Comparison of ENCODE assay signal across 7 cellular contexts in genomic region chr7:137847418-137848050, GRCh38. TPM values are rescaled to one million over a fixed set of nuclear protein-coding genes. Genes with fewer than 3 reads are reported as not detected.
DNase-seq lines count a peak whose midpoint lies in the region; ATAC-seq, FAIRE-seq and TF ChIP-seq lines count a peak whose summit lies in the region.

No MANE protein-coding gene starts in this region.

- TF ChIP-seq CTCF in left ventricle myocardium inferior (IDR thresholded peaks at IDR 0.05; ENCODE audit: borderline replicate concordance) (no peak), smooth muscle cell (IDR thresholded peaks at IDR 0.05; ENCODE audit: borderline replicate concordance, insufficient read depth, poor library complexity, severe bottlenecking) (no peak)

- WGBS in smooth muscle cell (ENCODE audit: low lambda C conversion rate) = 21% methylated on average over 31 of the region's 31 CpGs

- peak overlapping the region; percentile 88 for H3K4me2 ChIP-seq in smooth muscle cell

- H3K4me3 ChIP-seq in left ventricle myocardium inferior (peak overlapping the region; percentile 61), smooth muscle cell (peak overlapping the region; percentile 41)

- no peaks in the 10 kb centered on the region for H3K36me3 ChIP-seq in left ventricle myocardium inferior
- H3K36me3 ChIP-seq in smooth muscle cell (ENCODE audit: low read depth) = no peaks in the 10 kb centered on the region

- FAIRE-seq in urothelium cell line (lab: Jason Lieb, UNC) = no peak

- H4K20me1 ChIP-seq in smooth muscle cell (ENCODE audit: low read depth) = no peaks in the 10 kb centered on the region

- no peaks in the 10 kb centered on the region for H3K79me2 ChIP-seq in smooth muscle cell (ENCODE audit: low read depth)

- ATAC-seq in GM18909 (IDR thresholded peaks at IDR 0.05; ENCODE audit: poor library complexity, unreplicated experiment) = peak; percentile 18

- H3K27me3 ChIP-seq in left ventricle myocardium inferior (ENCODE audit: low read depth) (peaks cover 41% of the 10 kb centered on the region), smooth muscle cell (ENCODE audit: low read depth) (peaks cover 55% of the 10 kb centered on the region)

- H3F3A ChIP-seq in smooth muscle cell (ENCODE audit: low read depth) = peaks cover 7% of the 10 kb centered on the region

- no peak overlapping the region for H3K9ac ChIP-seq in smooth muscle cell (ENCODE audit: low read depth)

- intact Hi-C loops in left ventricle myocardium inferior (cut with micrococcal nuclease) = no loop called here

- H3K27ac ChIP-seq in left ventricle myocardium inferior (replicated peaks) (no peak overlapping the region), smooth muscle cell (ENCODE audit: low read depth) (no peak overlapping the region)

- H2AFZ ChIP-seq in smooth muscle cell (ENCODE audit: low read depth) = no peak overlapping the region

- peaks cover 12% of the 10 kb centered on the region for H3K4me1 ChIP-seq in left ventricle myocardium inferior
- peaks cover 3% of the 10 kb centered on the region for H3K4me1 ChIP-seq in smooth muscle cell (ENCODE audit: low read depth)

- H3K9me3 ChIP-seq in left ventricle myocardium inferior (replicated peaks) (no peaks in the 10 kb centered on the region), smooth muscle cell (replicated peaks; ENCODE audit: low read depth) (no peaks in the 10 kb centered on the region)

- DNase-seq in NCI-H69 (lab: John Stamatoyannopoulos, UW) (peak; percentile 44), left ventricle myocardium inferior (no peak), smooth muscle cell (lab: John Stamatoyannopoulos, UW; ENCODE audit: unreplicated experiment) (no peak), putamen (ENCODE audit: low spot score) (no peak), OCI-M1 (lab: John Stamatoyannopoulos, UW) (no peak), urothelium cell line (ENCODE audit: low spot score) (no peak)

RNA-seq across cellular contexts. Expression of gene DGKI, which starts 0.8 kb away (rescaled TPM):
- total RNA-seq in left ventricle myocardium inferior (1.3 TPM), smooth muscle cell (3.5 and 6.2 TPM in 2 replicates)
- polyA plus RNA-seq in smooth muscle cell = 1.6 and 2.5 TPM in 2 replicates
